In genomic region chr16:14070877-14071575, GRCh38 we compare ENCODE assay signal across 8 cellular contexts. TPM values are rescaled to one million over a fixed set of nuclear protein-coding genes. Genes with fewer than 3 reads are reported as not detected.
DNase-seq lines count a peak whose midpoint lies in the region; ATAC-seq and TF ChIP-seq lines count a peak whose summit lies in the region.

A gene with protein sequence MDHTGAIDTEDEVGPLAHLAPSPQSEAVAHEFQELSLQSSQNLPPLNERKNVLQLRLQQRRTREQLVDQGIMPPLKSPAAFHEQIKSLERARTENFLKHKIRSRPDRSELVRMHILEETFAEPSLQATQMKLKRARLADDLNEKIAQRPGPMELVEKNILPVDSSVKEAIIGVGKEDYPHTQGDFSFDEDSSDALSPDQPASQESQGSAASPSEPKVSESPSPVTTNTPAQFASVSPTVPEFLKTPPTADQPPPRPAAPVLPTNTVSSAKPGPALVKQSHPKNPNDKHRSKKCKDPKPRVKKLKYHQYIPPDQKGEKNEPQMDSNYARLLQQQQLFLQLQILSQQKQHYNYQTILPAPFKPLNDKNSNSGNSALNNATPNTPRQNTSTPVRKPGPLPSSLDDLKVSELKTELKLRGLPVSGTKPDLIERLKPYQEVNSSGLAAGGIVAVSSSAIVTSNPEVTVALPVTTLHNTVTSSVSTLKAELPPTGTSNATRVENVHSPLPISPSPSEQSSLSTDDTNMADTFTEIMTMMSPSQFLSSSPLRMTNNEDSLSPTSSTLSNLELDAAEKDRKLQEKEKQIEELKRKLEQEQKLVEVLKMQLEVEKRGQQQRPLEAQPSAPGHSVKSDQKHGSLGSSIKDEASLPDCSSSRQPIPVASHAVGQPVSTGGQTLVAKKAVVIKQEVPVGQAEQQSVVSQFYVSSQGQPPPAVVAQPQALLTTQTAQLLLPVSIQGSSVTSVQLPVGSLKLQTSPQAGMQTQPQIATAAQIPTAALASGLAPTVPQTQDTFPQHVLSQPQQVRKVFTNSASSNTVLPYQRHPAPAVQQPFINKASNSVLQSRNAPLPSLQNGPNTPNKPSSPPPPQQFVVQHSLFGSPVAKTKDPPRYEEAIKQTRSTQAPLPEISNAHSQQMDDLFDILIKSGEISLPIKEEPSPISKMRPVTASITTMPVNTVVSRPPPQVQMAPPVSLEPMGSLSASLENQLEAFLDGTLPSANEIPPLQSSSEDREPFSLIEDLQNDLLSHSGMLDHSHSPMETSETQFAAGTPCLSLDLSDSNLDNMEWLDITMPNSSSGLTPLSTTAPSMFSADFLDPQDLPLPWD (plus strand): TSS chr16:14071319. CDS start chr16:14140607, 69,288 bp downstream.

- intact Hi-C loops in left lung (cut with DNase I): no loop called here

- in situ Hi-C loops in ACHN (cut with HindIII; ENCODE audit: low pct_ligation_motif_present, low pct_unique_long_range_greater_than_20kb, low sequenced_read_pairs): no loop called here

- ATAC-seq in GM18868 (IDR thresholded peaks at IDR 0.05; ENCODE audit: unreplicated experiment) (peak; percentile 81), HG03097 (IDR thresholded peaks at IDR 0.05; ENCODE audit: low FRiP score, unreplicated experiment) (peak; percentile 70), left lung (peak; percentile 91)

- H3K27ac ChIP-seq in left lung: peak within 1 kb of the TSS; percentile 78 to 80

- DNase-seq in ACHN (peak; percentile 75), NCI-H446 treated with DMSO at 0.1 percent for 48 hours (lab: John Stamatoyannopoulos, UW) (peak; percentile 2), dedifferentiated amniotic fluid mesenchymal stem cell (ENCODE audit: extremely low spot score) (peak; percentile 45), left lung (peak; percentile 74 to 92)
- DNase-seq in activated CD4-positive, alpha-beta T cell treated with anti-CD3 and anti-CD28 coated beads, Interleukin-2, amount 50 U/mL, for 1 hour: peak; percentile 80
- peak; percentile 70 to 77 for DNase-seq in stimulated activated CD4-positive, alpha-beta T cell treated with anti-CD3 and anti-CD28 coated beads, Interleukin-2, amount 100 ng/mL, for 48 hours

- TF ChIP-seq CTCF in left lung (IDR thresholded peaks at IDR 0.05): no peak

- no peaks in the 10 kb centered on the region for H3K27me3 ChIP-seq in left lung

- H3K4me1 ChIP-seq in left lung: peaks cover 6 to 18% of the 10 kb centered on the region in 2 donors

- H3K4me3 ChIP-seq in left lung: peak within 1 kb of the TSS; percentile 80 to 96

- H3K36me3 ChIP-seq in left lung: no peaks in the 10 kb centered on the region

- no peaks in the 10 kb centered on the region for H3K9me3 ChIP-seq in left lung

RNA-seq across cellular contexts. Expression of the gene that starts here (rescaled TPM):
- 10 to 100 TPM; 46.2 to 48.9 TPM for total RNA-seq in left lung

Comparison
In these comparisons a context has a peak if more than half of its experiments do, and no peak if none do; other contexts are left out.
1. Peak in every context shown above with its lines: DNase-seq, ATAC-seq, H3K4me3 ChIP-seq and H3K27ac ChIP-seq.
2. DNase-seq: peak in every context shown above with its lines; median percentile 83 in left lung; 80 in activated CD4-positive, alpha-beta T cell treated with anti-CD3 and anti-CD28 coated beads, Interleukin-2, amount 50 U/mL, for 1 hour; 75 in ACHN; 74 in stimulated activated CD4-positive, alpha-beta T cell treated with anti-CD3 and anti-CD28 coated beads, Interleukin-2, amount 100 ng/mL, for 48 hours; 45 in dedifferentiated amniotic fluid mesenchymal stem cell; 2 in NCI-H446 treated with DMSO at 0.1 percent for 48 hours.